16 cellular contexts compared by ENCODE assay signal in genomic region chr22:38840129-38840528, GRCh38.
"Had no signal": no experiment of that assay in that cellular context is flagged by ENCODE, and none has a peak within 500 bp of the region (broad histone marks: within the 10 kb centered on the region; RNA-seq: fewer than 3 reads in every experiment).

No MANE protein-coding gene starts in this region.

- H3K4me1 ChIP-seq: gastrocnemius medialis had no signal

- H3K9me3 Mint-ChIP-seq: activated B cell treated with CpG ODN at 0.5 μM for 24 hours; activated CD4-positive, alpha-beta memory T cell treated with anti-CD3 and anti-CD28 coated beads, Interleukin-2, amount 10 ng/mL, durations not matched to agents 7 days and 5 days; activated naive CD4-positive, alpha-beta T cell treated with anti-CD3 and anti-CD28 coated beads for 36 hours; naive B cell had no signal

- H3K27ac Mint-ChIP-seq: activated B cell treated with CpG ODN at 0.5 μM for 24 hours; activated CD4-positive, alpha-beta memory T cell treated with anti-CD3 and anti-CD28 coated beads, Interleukin-2, amount 10 ng/mL, durations not matched to agents 7 days and 5 days; activated CD8-positive, alpha-beta memory T cell treated with anti-CD3 and anti-CD28 coated beads, Interleukin-2, amount 10 ng/mL, durations not matched to agents 7 days and 5 days; activated naive CD4-positive, alpha-beta T cell treated with anti-CD3 and anti-CD28 coated beads for 36 hours had no signal

- H3K9me3 ChIP-seq: colonic mucosa, gastrocnemius medialis, heart left ventricle, mucosa of descending colon, thyroid gland had no signal

- H3K36me3 Mint-ChIP-seq: activated CD8-positive, alpha-beta memory T cell treated with anti-CD3 and anti-CD28 coated beads, Interleukin-2, amount 10 ng/mL, durations not matched to agents 7 days and 5 days had no signal

- H3K27ac ChIP-seq: brain microvascular endothelial cell, colonic mucosa, gastrocnemius medialis, heart left ventricle, thyroid gland had no signal

- H3K36me3 ChIP-seq: brain microvascular endothelial cell, colonic mucosa, gastrocnemius medialis, heart left ventricle, thyroid gland had no signal

- H3K4me3 Mint-ChIP-seq: activated B cell treated with CpG ODN at 0.5 μM for 24 hours; activated CD8-positive, alpha-beta memory T cell treated with anti-CD3 and anti-CD28 coated beads, Interleukin-2, amount 10 ng/mL, durations not matched to agents 7 days and 5 days; activated naive CD4-positive, alpha-beta T cell treated with anti-CD3 and anti-CD28 coated beads for 36 hours had no signal

- DNase-seq: activated B cell treated with CpG ODN at 0.5 μM for 24 hours; activated CD4-positive, alpha-beta memory T cell treated with anti-CD3 and anti-CD28 coated beads, Interleukin-2, amount 10 ng/mL, durations not matched to agents 7 days and 5 days; activated CD4-positive, alpha-beta T cell treated with anti-CD3 and anti-CD28 coated beads for 4 hours; activated CD8-positive, alpha-beta memory T cell treated with anti-CD3 and anti-CD28 coated beads, Interleukin-2, amount 10 ng/mL, durations not matched to agents 7 days and 5 days; activated naive CD4-positive, alpha-beta T cell treated with anti-CD3 and anti-CD28 coated beads for 36 hours; brain microvascular endothelial cell; central memory CD4-positive, alpha-beta T cell; colonic mucosa; gastrocnemius medialis; heart left ventricle; mesenchymal stem cell; naive B cell; occipital lobe; stimulated activated naive CD4-positive, alpha-beta T cell treated with Interleukin-2 at 50 U/mL for 16 hours; thyroid gland had no signal

- H3K4me3 ChIP-seq: colonic mucosa, gastrocnemius medialis, heart left ventricle, mucosa of descending colon, thyroid gland had no signal

- ATAC-seq: activated CD8-positive, alpha-beta memory T cell treated with anti-CD3 and anti-CD28 coated beads, Interleukin-2, amount 10 ng/mL, durations not matched to agents 7 days and 5 days; gastrocnemius medialis; heart left ventricle; mucosa of descending colon had no signal

- H3K27me3 ChIP-seq: thyroid gland had no signal
